8 cellular contexts compared by ENCODE assay signal in genomic region chr1:65146908-65147423, GRCh38. TPM values are rescaled to one million over a fixed set of nuclear protein-coding genes. Genes with fewer than 3 reads are reported as not detected.
A peak's percentile ranks its signal among the peaks of the same experiment; 100 is the strongest.
DNase-seq lines count a peak whose midpoint lies in the region; ATAC-seq, FAIRE-seq and TF ChIP-seq lines count a peak whose summit lies in the region.

No MANE protein-coding gene starts in this region.

- no peaks in the 10 kb centered on the region for H3K9me2 ChIP-seq in PC-9 (ENCODE audit: insufficient read depth)

- no peaks in the 10 kb centered on the region for H4K20me1 ChIP-seq in PC-9 (ENCODE audit: insufficient read depth)
- H4K20me1 ChIP-seq in fibroblast of lung (ENCODE audit: control insufficient read depth, extremely low read depth, insufficient read depth, low read length) = no peaks in the 10 kb centered on the region

- H2AFZ ChIP-seq in PC-9 (peak overlapping the region; percentile 100), fibroblast of lung (ENCODE audit: low read length) (peak overlapping the region; percentile 66)

- intact Hi-C loops in PC-9 (cut with micrococcal nuclease; ENCODE audit: unreplicated experiment) = loop anchor here (5.0 kb wide), 2 partner anchors 60 to 80 kb away; no protein-coding TSS in a partner anchor

- DNase-seq in GM12891 (ENCODE audit: insufficient read length, low spot score) (no peak), PC-9 (no peak), fibroblast of lung (ENCODE audit: low read depth in 2 of 2) (peak in 1 of 2 donors; percentile 32), skeletal muscle cell (ENCODE audit: low read depth) (no peak), medulla oblongata (ENCODE audit: extremely low spot score) (no peak)

- H3K9me3 ChIP-seq in PC-9 (ENCODE audit: insufficient read depth, low read depth) = no peaks in the 10 kb centered on the region
- no peaks in the 10 kb centered on the region for H3K9me3 ChIP-seq in fibroblast of lung (ENCODE audit: control insufficient read depth, insufficient read depth, low read depth, low read length)

- POLR2A ChIA-PET in PC-9 (lab: Charles Lee; ENCODE audit: unreplicated experiment) = interaction anchor here (0.6 kb wide), 1 partner anchor 255 kb away, joined by 9 read pairs; no protein-coding TSS in a partner anchor

- no peak overlapping the region for H3K27ac ChIP-seq in PC-9
- H3K27ac ChIP-seq in fibroblast of lung (ENCODE audit: insufficient read depth, low read length) = no peak overlapping the region

- peak overlapping the region; percentile 42 for H3K9ac ChIP-seq in fibroblast of lung (ENCODE audit: insufficient read depth, low read length)

- H3K4me2 ChIP-seq in PC-9 (peak overlapping the region; percentile 98), fibroblast of lung (ENCODE audit: extremely low read depth, insufficient read depth, low read length) (peak overlapping the region; percentile 98)

- H3K4me1 ChIP-seq in PC-9 (replicated peaks; ENCODE audit: insufficient read depth) (peaks cover 9% of the 10 kb centered on the region), fibroblast of lung (ENCODE audit: control insufficient read depth, extremely low read depth, insufficient read depth, low read length) (no peaks in the 10 kb centered on the region)

- ATAC-seq in HG03095 (IDR thresholded peaks at IDR 0.05; ENCODE audit: unreplicated experiment) (no peak), GM19351 (IDR thresholded peaks at IDR 0.05; ENCODE audit: unreplicated experiment) (no peak), HG03039 (IDR thresholded peaks at IDR 0.05; ENCODE audit: unreplicated experiment) (no peak)

- CTCF ChIA-PET in PC-9 (lab: Charles Lee) = no interaction called here

- H3F3A ChIP-seq in PC-9 (ENCODE audit: insufficient read depth, low read depth) = peaks cover 15% of the 10 kb centered on the region

- no TSS peak for BruUV-seq in PC-9 (replicated peaks; lab: Mats Ljungman, UMichigan)

- H3K4me3 ChIP-seq in PC-9 (peak overlapping the region; percentile 97), fibroblast of lung (replicated peaks in 1 of 4; ENCODE audit: control extremely low read depth in 1 of 4, insufficient read depth in 1 of 4, low read depth in 3 of 4, low read length in 4 of 4) (peak overlapping the region; percentile 2 to 58 (median 55)), skeletal muscle cell (ENCODE audit: low read depth, low read length) (peak overlapping the region; percentile 78)

- H3K36me3 ChIP-seq in PC-9 (ENCODE audit: low read depth) (no peaks in the 10 kb centered on the region), fibroblast of lung (ENCODE audit: control insufficient read depth, insufficient read depth, low read length) (no peaks in the 10 kb centered on the region)

- TF ChIP-seq POLR2A in GM12891 (IDR thresholded peaks at IDR 0.05; ENCODE audit: low read depth, low read length) = no peak

- TF ChIP-seq CTCF in PC-9 (conservative IDR thresholded peaks at IDR 0.05) (no peak), fibroblast of lung (conservative IDR thresholded peaks at IDR 0.05 in 1 of 2, IDR thresholded peaks at IDR 0.05 in 1 of 2; ENCODE audit: low read depth in 1 of 2, low read length in 2 of 2) (no peak)

- FAIRE-seq in GM12891 (lab: Jason Lieb, UNC) = peak; percentile 33

- H3K79me2 ChIP-seq in PC-9 (ENCODE audit: low read depth) = peaks cover 11% of the 10 kb centered on the region; the same call in 1 of the 2 replicates
- no peaks in the 10 kb centered on the region for H3K79me2 ChIP-seq in fibroblast of lung (ENCODE audit: control insufficient read depth, insufficient read depth, low read length)

- H3K27me3 ChIP-seq in PC-9 (ENCODE audit: insufficient read depth, low read depth) (no peaks in the 10 kb centered on the region), fibroblast of lung (ENCODE audit: control insufficient read depth, insufficient read depth, low read length) (peaks cover 9% of the 10 kb centered on the region)

TF ChIP-seq in GM12891, 5 proteins besides CTCF, POLR2A, EP300 and RAD21:
- no peak for TF ChIP-seq POLR2AphosphoS5 (IDR thresholded peaks at IDR 0.05; ENCODE audit: low read depth, low read length)
- TF ChIP-seq PAX5 (IDR thresholded peaks at IDR 0.05; ENCODE audit: insufficient read depth, low read length, severe bottlenecking) = peak; percentile 72
TF ChIP-seq in GM12891: peak in this region for 1.

RNA-seq across cellular contexts. Expression of gene AK4, which starts 1.0 kb away (rescaled TPM):
- 109 TPM for polyA plus RNA-seq in GM12891 (2012; ENCODE audit: low read depth, missing spikeins)
- total RNA-seq in PC-9 (2021) (16.5 and 17.6 TPM in 2 replicates), fibroblast of lung (6.3 and 13.9 TPM in 2 replicates)
- 7.2 and 49.3 TPM in 2 replicates for polyA plus RNA-seq in fibroblast of lung
- 4.6 and 19.0 TPM in 2 replicates for polyA plus RNA-seq in fibroblast of lung (2012)
- 1.8 and 25.3 TPM in 2 replicates for polyA minus RNA-seq in fibroblast of lung (ENCODE audit: low replicate concordance)
